Comparison of ENCODE assay signal across 10 cellular contexts in genomic region chr5:1328237-1329110, GRCh38. TPM values are rescaled to one million over a fixed set of nuclear protein-coding genes. Genes with fewer than 3 reads are reported as not detected.
DNase-seq lines count a peak whose midpoint lies in the region; TF ChIP-seq lines count a peak whose summit lies in the region.
"Not testable (repeated sequence)": the region's sequence is repeated elsewhere in the genome, so short reads cannot be mapped to it uniquely, and the experiment has no call there.
"Had no signal": no experiment of that assay in that cellular context is flagged by ENCODE, and none has a peak within 500 bp of the region (broad histone marks: within the 10 kb centered on the region; RNA-seq: fewer than 3 reads in every experiment).

No MANE protein-coding gene starts in this region.

- H3K4me1 ChIP-seq in adipocyte (ENCODE audit: control insufficient read depth, insufficient read depth, low read length): peaks cover 23% of the 10 kb centered on the region

- peak overlapping the region; percentile 34 for H3K4me3 ChIP-seq in adipocyte (ENCODE audit: low read length)

- not testable (repeated sequence) for H3K27me3 ChIP-seq in adipocyte (replicated peaks; ENCODE audit: control insufficient read depth, insufficient read depth, low read length)

- DNase-seq in Caki2 (ENCODE audit: low read depth): peak; percentile 60
- peak; percentile 85 for DNase-seq in HT1080 (ENCODE audit: low read depth)
- peak; percentile 76 for DNase-seq in SW480 (ENCODE audit: low spot score)
- DNase-seq in adipocyte (ENCODE audit: low read depth); endothelial cell (ENCODE audit: low spot score): not testable (repeated sequence)
- DNase-seq in iris pigment epithelial cell (ENCODE audit: low read depth): peak; percentile 16

- peak overlapping the region; percentile 89 for H3K27ac Mint-ChIP-seq in endothelial cell (ENCODE audit: unreplicated experiment)
- peak overlapping the region; percentile 59 to 79 (median 69) for H3K27ac Mint-ChIP-seq in nephron

- in situ Hi-C loops in Caki2 (cut with HindIII; ENCODE audit: low pct_unique_long_range_greater_than_20kb, low sequenced_read_pairs): not testable (repeated sequence)

- H3K9ac ChIP-seq in adipocyte (ENCODE audit: low read length): not testable (repeated sequence)

- H3K36me3 Mint-ChIP-seq in endothelial cell (ENCODE audit: low read depth, unreplicated experiment) (peaks cover 73% of the 10 kb centered on the region), nephron (ENCODE audit: low read depth) (peaks cover 75% of the 10 kb centered on the region)

- H3K4me3 Mint-ChIP-seq in endothelial cell (ENCODE audit: unreplicated experiment): peak overlapping the region; percentile 77
- H3K4me3 Mint-ChIP-seq in nephron: not testable (repeated sequence)

- peaks cover 19% of the 10 kb centered on the region for H3K27me3 Mint-ChIP-seq in endothelial cell (ENCODE audit: unreplicated experiment)
- not testable (repeated sequence) for H3K27me3 Mint-ChIP-seq in nephron (ENCODE audit: low read depth)

- not testable (repeated sequence) for H3K9me3 Mint-ChIP-seq in endothelial cell (ENCODE audit: unreplicated experiment)
- peaks cover 19% of the 10 kb centered on the region for H3K9me3 Mint-ChIP-seq in nephron

- not testable (repeated sequence) for H3K4me1 Mint-ChIP-seq in endothelial cell (ENCODE audit: unreplicated experiment)
- peaks cover 24% of the 10 kb centered on the region for H3K4me1 Mint-ChIP-seq in nephron

- H3K36me3 ChIP-seq in adipocyte (ENCODE audit: control insufficient read depth, insufficient read depth, low read length, severe bottlenecking): peaks cover 53% of the 10 kb centered on the region

- not testable (repeated sequence) for H3K9me3 ChIP-seq in adipocyte (ENCODE audit: control insufficient read depth, low read length)

- not testable (repeated sequence) for TF ChIP-seq CTCF in endothelial cell (IDR thresholded peaks at IDR 0.05; ENCODE audit: unreplicated experiment); nephron (IDR thresholded peaks at IDR 0.05; ENCODE audit: unreplicated experiment in 3 of 3)

RNA-seq across cellular contexts. Expression of gene CLPTM1L, which starts 16.4 kb away (rescaled TPM):
- 286 and 320 TPM in 2 replicates for total RNA-seq in Caki2 (2014; rRNA removed; shearing (Covaris generic); ENCODE audit: low replicate concordance)
- 532 and 557 TPM in 2 replicates for total RNA-seq in HT1080 (2014; rRNA removed; shearing (Covaris generic))
- 231 and 247 TPM in 2 replicates for polyA plus RNA-seq in HT1080 (2015; cell fraction: cytosol; rRNA removed)
- 139 and 146 TPM in 2 replicates for polyA plus RNA-seq in HT1080 (2015; cell fraction: nucleus; rRNA removed)
- 86.6 TPM for total RNA-seq in endothelial cell (ENCODE audit: unreplicated experiment)

RNA-seq across cellular contexts. Expression of gene TERT, which starts 33.6 kb away (rescaled TPM):
- 0.03 and 3.9 TPM in 2 replicates for total RNA-seq in Caki2 (2014; rRNA removed; shearing (Covaris generic); ENCODE audit: low replicate concordance)
- 9.0 and 10.5 TPM in 2 replicates for total RNA-seq in HT1080 (2014; rRNA removed; shearing (Covaris generic))
- polyA plus RNA-seq in HT1080 (2015; cell fraction: cytosol; rRNA removed): 3.3 TPM in 2 replicates
- 18.5 and 29.6 TPM in 2 replicates for polyA plus RNA-seq in HT1080 (2015; cell fraction: nucleus; rRNA removed)
- total RNA-seq in endothelial cell (ENCODE audit: unreplicated experiment): 0.28 TPM
- total RNA-seq: body of pancreas, right lobe of liver, Right ventricle myocardium superior had no signal
